ENCODE assay signal across 21 cellular contexts in the genomic region with DNA sequence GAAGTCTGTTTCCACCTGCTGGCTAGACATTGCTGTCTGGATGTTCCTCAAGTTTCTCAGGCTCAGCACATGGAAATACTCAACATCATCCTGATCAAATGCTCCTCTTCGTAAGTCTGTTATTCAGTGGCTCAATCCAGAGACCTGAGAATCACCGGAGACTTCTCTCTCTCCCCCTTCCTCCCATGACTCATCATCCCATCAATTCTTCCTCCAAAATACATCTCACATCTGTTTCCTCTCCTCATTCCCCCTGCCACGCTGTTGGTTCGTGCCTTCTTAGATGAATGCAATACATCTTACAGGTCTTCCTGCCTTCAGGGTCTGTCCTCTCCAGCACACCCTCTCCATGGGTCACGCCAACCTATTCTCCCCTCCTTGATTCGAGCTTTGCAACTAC. TPM values are rescaled to one million over a fixed set of nuclear protein-coding genes. Genes with fewer than 3 reads are reported as not detected.
DNase-seq lines count a peak whose midpoint lies in the region; ATAC-seq and TF ChIP-seq lines count a peak whose summit lies in the region.
"Had no signal": no experiment of that assay in that cellular context is flagged by ENCODE, and none has a peak within 500 bp of the region (broad histone marks: within the 10 kb centered on the region; RNA-seq: fewer than 3 reads in every experiment).

No MANE protein-coding gene starts in this region.

- POLR2A ChIA-PET in CD8-positive, alpha-beta T cell (lab: Charles Lee) = no interaction called here

- H3K79me1 ChIP-seq in mesendoderm (ENCODE audit: low read length) = no peaks in the 10 kb centered on the region

- H3K27me3 ChIP-seq in mesendoderm (ENCODE audit: insufficient read depth, low read length, poor library complexity) (no peaks in the 10 kb centered on the region), stomach (no peaks in the 10 kb centered on the region)
- H3K27me3 ChIP-seq in CD8-positive, alpha-beta T cell (ENCODE audit: insufficient read depth, low read length) = no peaks in the 10 kb centered on the region

- H3K79me2 ChIP-seq in mesendoderm (ENCODE audit: control insufficient read depth, insufficient read depth, low read length) = no peaks in the 10 kb centered on the region

- TF ChIP-seq POLR2A in stomach (IDR thresholded peaks at IDR 0.05) = no peak

- CTCF ChIA-PET in CD8-positive, alpha-beta T cell (lab: Charles Lee) = no interaction called here

- H3K4me3 Mint-ChIP-seq in activated naive CD8-positive, alpha-beta T cell treated with anti-CD3 and anti-CD28 coated beads for 36 hours = no peak overlapping the region
- no peak overlapping the region for H3K4me3 Mint-ChIP-seq in CD8-positive, alpha-beta T cell

- no peak overlapping the region for H2BK5ac ChIP-seq in mesendoderm (ENCODE audit: low read length)

- DNase-seq in GDM1 (lab: John Stamatoyannopoulos, UW) = peak; percentile 15
- peak; percentile 74 for DNase-seq in RPMI7951 (ENCODE audit: low read depth)
- DNase-seq in mesendoderm = no peak
- DNase-seq in activated naive CD8-positive, alpha-beta T cell treated with anti-CD3 and anti-CD28 coated beads for 36 hours = no peak
- DNase-seq in stomach = no peak
- DNase-seq in CD8-positive, alpha-beta T cell = no peak
- DNase-seq in SW480 (ENCODE audit: low spot score) = no peak
- DNase-seq: ACHN, AML-193, COR-L47, DMS 273 treated with DMSO at 0.1 percent for 48 hours, DND-41, GM23248, NCI-H1092 treated with DMSO at 0.1 percent for 48 hours, NCI-H2081 treated with DMSO at 0.1 percent for 48 hours, SW 1271 had no signal

- H3K36me3 ChIP-seq in mesendoderm (ENCODE audit: control insufficient read depth, insufficient read depth, low read length) = no peaks in the 10 kb centered on the region
- H3K36me3 ChIP-seq in stomach = no peaks in the 10 kb centered on the region
- H3K36me3 ChIP-seq in CD8-positive, alpha-beta T cell (ENCODE audit: insufficient read depth, low read length) = no peaks in the 10 kb centered on the region

- no peak overlapping the region for H3K23ac ChIP-seq in mesendoderm (ENCODE audit: low read length)

- intact Hi-C loops in stomach (cut with DNase I; ENCODE audit: low total_unique reads) = no loop called here
- intact Hi-C loops in CD8-positive, alpha-beta T cell (cut with DNase I, micrococcal nuclease) = no loop called here

- no peak overlapping the region for H3K4ac ChIP-seq in mesendoderm (ENCODE audit: low read depth, low read length)

- H3K4me1 ChIP-seq in mesendoderm (ENCODE audit: control insufficient read depth, low read depth, low read length) (no peaks in the 10 kb centered on the region), stomach (no peaks in the 10 kb centered on the region)
- no peaks in the 10 kb centered on the region for H3K4me1 ChIP-seq in CD8-positive, alpha-beta T cell (ENCODE audit: insufficient read depth, low read length)

- WGBS in mesendoderm (ENCODE audit: extremely low coverage, insufficient coverage, low lambda C conversion rate) = no CpG with 5 or more reads among the region's 6 CpGs
- 52 to 73% (median 72%) methylated on average over 6 of the region's 6 CpGs for WGBS in stomach, 5 donors

- no peaks in the 10 kb centered on the region for H3K36me3 Mint-ChIP-seq in activated naive CD8-positive, alpha-beta T cell treated with anti-CD3 and anti-CD28 coated beads for 36 hours
- no peaks in the 10 kb centered on the region for H3K36me3 Mint-ChIP-seq in CD8-positive, alpha-beta T cell

- no peak overlapping the region for H2BK15ac ChIP-seq in mesendoderm (replicated peaks; ENCODE audit: low read depth)

- H3K9me3 Mint-ChIP-seq in activated naive CD8-positive, alpha-beta T cell treated with anti-CD3 and anti-CD28 coated beads for 36 hours = no peaks in the 10 kb centered on the region
- no peaks in the 10 kb centered on the region for H3K9me3 Mint-ChIP-seq in CD8-positive, alpha-beta T cell

- no peak overlapping the region for H3K56ac ChIP-seq in mesendoderm (ENCODE audit: low read length)

- H4K8ac ChIP-seq in mesendoderm (ENCODE audit: low read depth, low read length) = no peak overlapping the region

- no peak for TF ChIP-seq EP300 in stomach (IDR thresholded peaks at IDR 0.05)

- peaks cover 18% of the 10 kb centered on the region for H3K27me3 Mint-ChIP-seq in activated naive CD8-positive, alpha-beta T cell treated with anti-CD3 and anti-CD28 coated beads for 36 hours
- H3K27me3 Mint-ChIP-seq in CD8-positive, alpha-beta T cell (ENCODE audit: low read depth) = peaks cover 9% of the 10 kb centered on the region

- no peak overlapping the region for H4K5ac ChIP-seq in mesendoderm (ENCODE audit: low read length)

- TF ChIP-seq CTCF in stomach (IDR thresholded peaks at IDR 0.05) = no peak
- TF ChIP-seq CTCF in CD8-positive, alpha-beta T cell (IDR thresholded peaks at IDR 0.05) = no peak

- H3K18ac ChIP-seq in mesendoderm (ENCODE audit: low read length) = no peak overlapping the region

- H2BK120ac ChIP-seq in mesendoderm (ENCODE audit: low read depth, low read length) = no peak overlapping the region

- H3K27ac ChIP-seq in mesendoderm (ENCODE audit: low read depth, low read length) (no peak overlapping the region), stomach (no peak overlapping the region)
- H3K27ac ChIP-seq in CD8-positive, alpha-beta T cell (ENCODE audit: low read depth, low read length) = no peak overlapping the region
- H3K27ac ChIP-seq: GM23248 had no signal

- no peaks in the 10 kb centered on the region for H3K4me1 Mint-ChIP-seq in activated naive CD8-positive, alpha-beta T cell treated with anti-CD3 and anti-CD28 coated beads for 36 hours
- no peaks in the 10 kb centered on the region for H3K4me1 Mint-ChIP-seq in CD8-positive, alpha-beta T cell (ENCODE audit: low read depth)

- peak overlapping the region; percentile 43 for H2AK5ac ChIP-seq in mesendoderm (ENCODE audit: low read length)

- no peak overlapping the region for H3K4me2 ChIP-seq in mesendoderm (ENCODE audit: low read length)

- H3K9ac ChIP-seq in mesendoderm (ENCODE audit: low read length) = no peak overlapping the region
- H3K9ac ChIP-seq: GM23248 had no signal

- no peak overlapping the region for H3K27ac Mint-ChIP-seq in activated naive CD8-positive, alpha-beta T cell treated with anti-CD3 and anti-CD28 coated beads for 36 hours
- no peak overlapping the region for H3K27ac Mint-ChIP-seq in CD8-positive, alpha-beta T cell

- H3K9me3 ChIP-seq in stomach = no peaks in the 10 kb centered on the region
- no peaks in the 10 kb centered on the region for H3K9me3 ChIP-seq in CD8-positive, alpha-beta T cell (ENCODE audit: low read length)

- H3K4me3 ChIP-seq in mesendoderm (ENCODE audit: low read length) (no peak overlapping the region), stomach (no peak overlapping the region)
- no peak overlapping the region for H3K4me3 ChIP-seq in CD8-positive, alpha-beta T cell (ENCODE audit: low read depth, low read length)
- H3K4me3 ChIP-seq: GM23248 had no signal

- ATAC-seq in CD8-positive, alpha-beta T cell = no peak
- ATAC-seq: HCT116, Panc1, Right ventricle myocardium inferior had no signal

RNA-seq across cellular contexts. Expression of a gene that starts 7.4 kb away (rescaled TPM):
- 1.1 and 1.2 TPM in 2 replicates for total RNA-seq in RPMI7951 (2014; rRNA removed; shearing (Covaris generic))
- not detected for polyA plus RNA-seq in mesendoderm (2013, experiment 1 of 2)
- polyA plus RNA-seq in mesendoderm (2013, experiment 2 of 2) = not detected
- not detected for total RNA-seq in activated naive CD8-positive, alpha-beta T cell treated with anti-CD3 and anti-CD28 coated beads for 36 hours
- not detected for total RNA-seq in stomach
- polyA plus RNA-seq in stomach = not detected
- total RNA-seq in CD8-positive, alpha-beta T cell = not detected
- total RNA-seq: GM23248, HT-29, Right ventricle myocardium inferior, SK-MEL-5 had no signal
- polyA plus RNA-seq: GM23248 had no signal

Comparison
In these comparisons a context has a peak if more than half of its experiments do, and no peak if none do; other contexts are left out.
1. DNase-seq: peak in GDM1 (single experiment) and RPMI7951 (single experiment); none in mesendoderm (single experiment), activated naive CD8-positive, alpha-beta T cell treated with anti-CD3 and anti-CD28 coated beads for 36 hours (single experiment), stomach (single experiment), CD8-positive, alpha-beta T cell (0 of 7) and SW480 (single experiment).